In genomic region chr2:60281730-60282129, GRCh38 we compare ENCODE assay signal across 38 cellular contexts.
"Had no signal": no experiment of that assay in that cellular context is flagged by ENCODE, and none has a peak within 500 bp of the region (broad histone marks: within the 10 kb centered on the region; RNA-seq: fewer than 3 reads in every experiment).

No MANE protein-coding gene starts in this region.

- H3K27ac ChIP-seq: adrenal gland, ascending aorta, body of pancreas, brain microvascular endothelial cell, breast epithelium, cardiac muscle cell had no signal

- H3K27me3 Mint-ChIP-seq: activated naive CD8-positive, alpha-beta T cell; activated naive CD8-positive, alpha-beta T cell treated with anti-CD3 and anti-CD28 coated beads for 36 hours; activated naive CD8-positive, alpha-beta T cell treated with anti-CD3 and anti-CD28 coated beads, Interleukin-2, amount 10 ng/mL, durations not matched to agents 7 days and 5 days; activated T-cell treated with anti-CD3 and anti-CD28 coated beads, Interleukin-2, amount 50 U/mL, for 24 hours; brain; central memory CD8-positive, alpha-beta T cell had no signal

- H3K4me1 ChIP-seq: adrenal gland, ascending aorta, body of pancreas, breast epithelium had no signal

- H3K36me3 ChIP-seq: adrenal gland, ascending aorta, brain microvascular endothelial cell, breast epithelium, cardiac muscle cell had no signal

- H3K4me1 Mint-ChIP-seq: activated naive CD4-positive, alpha-beta T cell treated with anti-CD3 and anti-CD28 coated beads, Interleukin-2, amount 10 ng/mL, durations not matched to agents 7 days and 5 days; activated naive CD4-positive, alpha-beta T cell treated with anti-CD3 and anti-CD28 coated beads, Interleukin-2, amount 50 U/mL, for 24 hours; activated naive CD8-positive, alpha-beta T cell treated with anti-CD3 and anti-CD28 coated beads for 36 hours; activated naive CD8-positive, alpha-beta T cell treated with anti-CD3 and anti-CD28 coated beads, Interleukin-2, amount 10 ng/mL, durations not matched to agents 7 days and 5 days; activated naive CD8-positive, alpha-beta T cell treated with anti-CD3 and anti-CD28 coated beads, Interleukin-2, amount 50 U/mL, for 24 hours; activated T-helper 17 cell treated with anti-CD3 and anti-CD28 coated beads, Interleukin-2, amount 50 U/mL, for 72 hours; brain; central memory CD8-positive, alpha-beta T cell had no signal

- H3K4me3 ChIP-seq: adrenal gland, ascending aorta, body of pancreas, breast epithelium, cardiac muscle cell had no signal

- H3K27me3 ChIP-seq: adrenal gland, ascending aorta, body of pancreas, brain microvascular endothelial cell, breast epithelium, cardiac muscle cell had no signal

- DNase-seq: activated effector memory CD4-positive, alpha-beta T cell treated with anti-CD3 and anti-CD28 coated beads, Interleukin-2, amount 50 U/mL, for 16 hours; activated effector memory CD4-positive, alpha-beta T cell treated with Interleukin-2 at 50 U/mL for 16 hours; activated gamma-delta T cell; activated gamma-delta T cell treated with Interleukin-2 at 50 U/mL for 16 hours; activated naive CD4-positive, alpha-beta T cell; activated naive CD4-positive, alpha-beta T cell treated with anti-CD3 and anti-CD28 coated beads for 36 hours; activated naive CD4-positive, alpha-beta T cell treated with anti-CD3 and anti-CD28 coated beads, Interleukin-2, amount 10 ng/mL, durations not matched to agents 7 days and 5 days; activated naive CD4-positive, alpha-beta T cell treated with anti-CD3 and anti-CD28 coated beads, Interleukin-2, amount 50 U/mL, for 16 hours; activated naive CD4-positive, alpha-beta T cell treated with Interleukin-2 at 50 U/mL for 16 hours; activated naive CD8-positive, alpha-beta T cell treated with anti-CD3 and anti-CD28 coated beads for 36 hours; activated naive CD8-positive, alpha-beta T cell treated with anti-CD3 and anti-CD28 coated beads, Interleukin-2, amount 10 ng/mL, durations not matched to agents 7 days and 5 days; activated naive CD8-positive, alpha-beta T cell treated with anti-CD3 and anti-CD28 coated beads, Interleukin-2, amount 50 U/mL, for 24 hours; activated T-cell treated with anti-CD3 and anti-CD28 coated beads, Interleukin-2, amount 50 U/mL, for 1 hour; activated T-cell treated with anti-CD3 and anti-CD28 coated beads, Interleukin-2, amount 50 U/mL, for 24 hours; activated T-cell treated with anti-CD3 and anti-CD28 coated beads, Interleukin-2, amount 50 U/mL, for 4 hours; activated T-cell treated with anti-CD3 and anti-CD28 coated beads, Interleukin-2, amount 50 U/mL, for 48 hours; activated T-cell treated with anti-CD3 and anti-CD28 coated beads, Interleukin-2, amount 50 U/mL, for 72 hours; adrenal gland; amniotic stem cell; amygdala; anterior cingulate cortex; aorta; body of pancreas; brain microvascular endothelial cell; caudate nucleus; central memory CD4-positive, alpha-beta T cell; cerebellar nuclear complex had no signal

- H3K4me3 Mint-ChIP-seq: activated naive CD4-positive, alpha-beta T cell treated with anti-CD3 and anti-CD28 coated beads for 36 hours; activated naive CD4-positive, alpha-beta T cell treated with anti-CD3 and anti-CD28 coated beads, Interleukin-2, amount 10 ng/mL, durations not matched to agents 7 days and 5 days; activated naive CD4-positive, alpha-beta T cell treated with anti-CD3 and anti-CD28 coated beads, Interleukin-2, amount 50 U/mL, for 24 hours; activated naive CD8-positive, alpha-beta T cell; activated naive CD8-positive, alpha-beta T cell treated with anti-CD3 and anti-CD28 coated beads for 36 hours; activated naive CD8-positive, alpha-beta T cell treated with anti-CD3 and anti-CD28 coated beads, Interleukin-2, amount 10 ng/mL, durations not matched to agents 7 days and 5 days; activated naive CD8-positive, alpha-beta T cell treated with anti-CD3 and anti-CD28 coated beads, Interleukin-2, amount 50 U/mL, for 24 hours; activated T-cell treated with anti-CD3 and anti-CD28 coated beads, Interleukin-2, amount 50 U/mL, for 24 hours; activated T-cell treated with anti-CD3 and anti-CD28 coated beads, Interleukin-2, amount 50 U/mL, for 4 hours; activated T-cell treated with anti-CD3 and anti-CD28 coated beads, Interleukin-2, amount 50 U/mL, for 72 hours; activated T-helper 1 cell treated with anti-CD3 and anti-CD28 coated beads, Interleukin-12 subunit alpha, Interleukin-12 subunit beta, Interleukin-2, Interleukin-4 antibody, amounts not matched to agents 30 ng/mL and 10 ng/mL and 1 ng/mL, durations not matched to agents 14 hours and 24 hours and 36 hours; activated T-helper 17 cell treated with anti-CD3 and anti-CD28 coated beads, Interleukin-2, amount 50 U/mL, for 72 hours; brain; central memory CD8-positive, alpha-beta T cell had no signal

- H3K9me3 ChIP-seq: adrenal gland, ascending aorta, body of pancreas, breast epithelium had no signal

- H3K27ac Mint-ChIP-seq: activated naive CD4-positive, alpha-beta T cell treated with anti-CD3 and anti-CD28 coated beads for 36 hours; activated naive CD4-positive, alpha-beta T cell treated with anti-CD3 and anti-CD28 coated beads, Interleukin-2, amount 10 ng/mL, durations not matched to agents 7 days and 5 days; activated naive CD4-positive, alpha-beta T cell treated with anti-CD3 and anti-CD28 coated beads, Interleukin-2, amount 50 U/mL, for 24 hours; activated naive CD4-positive, alpha-beta T cell treated with anti-CD3 and anti-CD28 coated beads, Interleukin-2, amount 50 U/mL, for 72 hours; activated naive CD8-positive, alpha-beta T cell; activated naive CD8-positive, alpha-beta T cell treated with anti-CD3 and anti-CD28 coated beads for 36 hours; activated naive CD8-positive, alpha-beta T cell treated with anti-CD3 and anti-CD28 coated beads, Interleukin-2, amount 10 ng/mL, durations not matched to agents 7 days and 5 days; activated naive CD8-positive, alpha-beta T cell treated with anti-CD3 and anti-CD28 coated beads, Interleukin-2, amount 50 U/mL, for 24 hours; activated T-cell treated with anti-CD3 and anti-CD28 coated beads, Interleukin-2, amount 50 U/mL, for 24 hours; activated T-cell treated with anti-CD3 and anti-CD28 coated beads, Interleukin-2, amount 50 U/mL, for 72 hours; activated T-helper 1 cell treated with anti-CD3 and anti-CD28 coated beads, Interleukin-12 subunit alpha, Interleukin-12 subunit beta, Interleukin-2, Interleukin-4 antibody, amounts not matched to agents 30 ng/mL and 10 ng/mL and 1 ng/mL, durations not matched to agents 14 hours and 24 hours and 36 hours; activated T-helper 17 cell treated with anti-CD3 and anti-CD28 coated beads, Interleukin-2, amount 50 U/mL, for 72 hours; activated T-helper 2 cell treated with anti-CD3 and anti-CD28 coated beads, Interferon-gamma antibody, Interleukin-2, Interleukin-4, amounts not matched to agents 10 μg/mL and 5 μg/mL and 100 μg/mL, durations not matched to agents 14 hours and 24 hours and 36 hours; brain had no signal

- ATAC-seq: activated naive CD4-positive, alpha-beta T cell treated with anti-CD3 and anti-CD28 coated beads, Interleukin-2, amount 50 U/mL, for 72 hours; activated naive CD8-positive, alpha-beta T cell treated with anti-CD3 and anti-CD28 coated beads, Interleukin-2, amount 50 U/mL, for 24 hours; activated T-cell treated with anti-CD3 and anti-CD28 coated beads, Interleukin-2, amount 50 U/mL, for 4 hours; activated T-cell treated with anti-CD3 and anti-CD28 coated beads, Interleukin-2, amount 50 U/mL, for 72 hours; activated T-helper 17 cell treated with anti-CD3 and anti-CD28 coated beads, Interleukin-2, amount 50 U/mL, for 72 hours; body of pancreas had no signal

- H3K36me3 Mint-ChIP-seq: activated naive CD4-positive, alpha-beta T cell treated with anti-CD3 and anti-CD28 coated beads, Interleukin-2, amount 10 ng/mL, durations not matched to agents 7 days and 5 days; activated naive CD4-positive, alpha-beta T cell treated with anti-CD3 and anti-CD28 coated beads, Interleukin-2, amount 50 U/mL, for 24 hours; activated naive CD4-positive, alpha-beta T cell treated with anti-CD3 and anti-CD28 coated beads, Interleukin-2, amount 50 U/mL, for 72 hours; activated naive CD8-positive, alpha-beta T cell; activated naive CD8-positive, alpha-beta T cell treated with anti-CD3 and anti-CD28 coated beads for 36 hours; activated naive CD8-positive, alpha-beta T cell treated with anti-CD3 and anti-CD28 coated beads, Interleukin-2, amount 10 ng/mL, durations not matched to agents 7 days and 5 days; brain had no signal

- H3K9me3 Mint-ChIP-seq: activated naive CD4-positive, alpha-beta T cell treated with anti-CD3 and anti-CD28 coated beads for 36 hours; activated naive CD4-positive, alpha-beta T cell treated with anti-CD3 and anti-CD28 coated beads, Interleukin-2, amount 10 ng/mL, durations not matched to agents 7 days and 5 days; activated naive CD4-positive, alpha-beta T cell treated with anti-CD3 and anti-CD28 coated beads, Interleukin-2, amount 50 U/mL, for 24 hours; activated naive CD4-positive, alpha-beta T cell treated with anti-CD3 and anti-CD28 coated beads, Interleukin-2, amount 50 U/mL, for 72 hours; activated naive CD8-positive, alpha-beta T cell treated with anti-CD3 and anti-CD28 coated beads for 36 hours; activated naive CD8-positive, alpha-beta T cell treated with anti-CD3 and anti-CD28 coated beads, Interleukin-2, amount 10 ng/mL, durations not matched to agents 7 days and 5 days; activated naive CD8-positive, alpha-beta T cell treated with anti-CD3 and anti-CD28 coated beads, Interleukin-2, amount 50 U/mL, for 24 hours; activated T-cell treated with anti-CD3 and anti-CD28 coated beads, Interleukin-2, amount 50 U/mL, for 24 hours; activated T-cell treated with anti-CD3 and anti-CD28 coated beads, Interleukin-2, amount 50 U/mL, for 4 hours; activated T-cell treated with anti-CD3 and anti-CD28 coated beads, Interleukin-2, amount 50 U/mL, for 72 hours; activated T-helper 1 cell treated with anti-CD3 and anti-CD28 coated beads, Interleukin-12 subunit alpha, Interleukin-12 subunit beta, Interleukin-2, Interleukin-4 antibody, amounts not matched to agents 30 ng/mL and 10 ng/mL and 1 ng/mL, durations not matched to agents 14 hours and 24 hours and 36 hours; activated T-helper 17 cell treated with anti-CD3 and anti-CD28 coated beads, Interleukin-2, amount 50 U/mL, for 72 hours; activated T-helper 2 cell treated with anti-CD3 and anti-CD28 coated beads, Interferon-gamma antibody, Interleukin-2, Interleukin-4, amounts not matched to agents 10 μg/mL and 5 μg/mL and 100 μg/mL, durations not matched to agents 14 hours and 24 hours and 36 hours; central memory CD8-positive, alpha-beta T cell had no signal
